ENCODE assay signal across 20 cellular contexts in genomic region chrX:13990126-13990525, GRCh38. TPM values are rescaled to one million over a fixed set of nuclear protein-coding genes. Genes with fewer than 3 reads are reported as not detected.
DNase-seq lines count a peak whose midpoint lies in the region; ATAC-seq lines count a peak whose summit lies in the region.
"Had no signal": no experiment of that assay in that cellular context is flagged by ENCODE, and none has a peak within 500 bp of the region (broad histone marks: within the 10 kb centered on the region; RNA-seq: fewer than 3 reads in every experiment).

No MANE protein-coding gene starts in this region.

- no peak overlapping the region for H3K4me3 ChIP-seq in right cardiac atrium (ENCODE audit: low read length)
- H3K4me3 ChIP-seq: BLaER1, GM12878 had no signal

- peaks cover 13% of the 10 kb centered on the region for H3K4me1 Mint-ChIP-seq in activated T-cell treated with anti-CD3 and anti-CD28 coated beads, Interleukin-2, amount 50 U/mL, for 72 hours (ENCODE audit: low read depth)

- DNase-seq in LHCN-M2 (ENCODE audit: low read depth) = peak; percentile 26
- DNase-seq in posterior cingulate gyrus = peak in 7 of 10 donors; percentile 18 to 90 (median 33)
- no peak for DNase-seq in GM19238 (ENCODE audit: insufficient read length, low spot score)
- no peak for DNase-seq in foreskin melanocyte
- DNase-seq in right cardiac atrium = no peak
- no peak for DNase-seq in activated T-cell treated with anti-CD3 and anti-CD28 coated beads, Interleukin-2, amount 50 U/mL, for 72 hours
- DNase-seq: CD4-positive, alpha-beta T cell; COR-L47; DMS79; Karpas-422; NCI-H1694; NCI-H2081 treated with DMSO at 0.1 percent for 48 hours; NCI-H446 treated with DMSO at 0.1 percent for 48 hours; NCI-H526 treated with DMSO at 0.1 percent for 48 hours; OCI-M1 had no signal

- H3K9me3 ChIP-seq in right cardiac atrium (ENCODE audit: control insufficient read depth, low read length) = no peaks in the 10 kb centered on the region
- H3K9me3 ChIP-seq: BLaER1 had no signal

- 78% methylated on average over 2 of the region's 2 CpGs for WGBS in right cardiac atrium

- H3K9me3 Mint-ChIP-seq in activated T-cell treated with anti-CD3 and anti-CD28 coated beads, Interleukin-2, amount 50 U/mL, for 72 hours = peaks cover 2% of the 10 kb centered on the region in 2 donors
- H3K9me3 Mint-ChIP-seq: CD4-positive, alpha-beta T cell had no signal

- no peak overlapping the region for H3K4me3 Mint-ChIP-seq in activated T-cell treated with anti-CD3 and anti-CD28 coated beads, Interleukin-2, amount 50 U/mL, for 72 hours
- H3K4me3 Mint-ChIP-seq: CD4-positive, alpha-beta T cell had no signal

- H3K27ac Mint-ChIP-seq in activated T-cell treated with anti-CD3 and anti-CD28 coated beads, Interleukin-2, amount 50 U/mL, for 72 hours = no peak overlapping the region
- H3K27ac Mint-ChIP-seq: CD4-positive, alpha-beta T cell had no signal

- no peaks in the 10 kb centered on the region for H3K36me3 Mint-ChIP-seq in activated T-cell treated with anti-CD3 and anti-CD28 coated beads, Interleukin-2, amount 50 U/mL, for 72 hours (ENCODE audit: insufficient read depth in 2 of 2)

- no peaks in the 10 kb centered on the region for H3K27me3 ChIP-seq in layer of hippocampus (ENCODE audit: control insufficient read depth, insufficient read depth, low read length)
- H3K27me3 ChIP-seq in right cardiac atrium (ENCODE audit: control insufficient read depth, insufficient read depth) = no peaks in the 10 kb centered on the region

- no peaks in the 10 kb centered on the region for H3K4me1 ChIP-seq in right cardiac atrium (ENCODE audit: control insufficient read depth, insufficient read depth, low read length)
- H3K4me1 ChIP-seq: BLaER1 had no signal

- no peak for ATAC-seq in right cardiac atrium
- no peak for ATAC-seq in activated T-cell treated with anti-CD3 and anti-CD28 coated beads, Interleukin-2, amount 50 U/mL, for 72 hours (replicated peaks in 1 of 2)
- ATAC-seq: GM12878, Right ventricle myocardium inferior had no signal

- H3K27ac ChIP-seq in cingulate gyrus (ENCODE audit: low read depth, low read length) (peak overlapping the region; percentile 85), layer of hippocampus (ENCODE audit: low read depth, low read length) (peak overlapping the region; percentile 85), right cardiac atrium (ENCODE audit: low read length) (no peak overlapping the region)
- H3K27ac ChIP-seq: BLaER1 had no signal

- H3K27me3 Mint-ChIP-seq in activated T-cell treated with anti-CD3 and anti-CD28 coated beads, Interleukin-2, amount 50 U/mL, for 72 hours (ENCODE audit: low read depth) = peaks cover 46% of the 10 kb centered on the region
- H3K27me3 Mint-ChIP-seq: CD4-positive, alpha-beta T cell had no signal

- intact Hi-C loops in posterior cingulate gyrus (cut with DNase I) (no loop called here), right cardiac atrium (cut with DNase I) (no loop called here)

RNA-seq across cellular contexts. Expression of gene GEMIN8, which starts 39.6 kb away (rescaled TPM):
- 11.9 and 15.7 TPM in 2 replicates for total RNA-seq in LHCN-M2 (2014; rRNA removed)
- 11.5 TPM for polyA plus RNA-seq in LHCN-M2 (2012)
- total RNA-seq in right cardiac atrium = 1 to 10 TPM; 8.0 to 9.6 (median 8.9) TPM
- polyA plus RNA-seq in right cardiac atrium = 11.1 TPM
- total RNA-seq in activated T-cell treated with anti-CD3 and anti-CD28 coated beads, Interleukin-2, amount 50 U/mL, for 72 hours = 10 to 100 TPM; 12.8 to 13.4 TPM

Comparison
In these comparisons a context has a peak if more than half of its experiments do, and no peak if none do; other contexts are left out.
1. DNase-seq: peak in LHCN-M2 (single experiment) and posterior cingulate gyrus (7 of 10); none in GM19238 (single experiment), foreskin melanocyte (single experiment), right cardiac atrium (0 of 3) and activated T-cell treated with anti-CD3 and anti-CD28 coated beads, Interleukin-2, amount 50 U/mL, for 72 hours (0 of 2).